Comparison of ENCODE assay signal across 1 cellular context in genomic region chr1:175150596-175151319, GRCh38.
TF ChIP-seq lines count a peak whose summit lies in the region.

No MANE protein-coding gene starts in this region.

TF ChIP-seq in K562, 482 proteins besides CTCF, POLR2A, EP300 and RAD21:
- TF ChIP-seq CXXC5 (CRISPR knock-in tag; IDR thresholded peaks at IDR 0.05) = no peak
- TF ChIP-seq GTF3C2 (IDR thresholded peaks at IDR 0.05; ENCODE audit: borderline replicate concordance, extremely low read depth, insufficient read length) = no peak
- no peak for TF ChIP-seq PHB (CRISPR knock-in tag; IDR thresholded peaks at IDR 0.05)
- no peak for TF ChIP-seq ZBTB43 (CRISPR knock-in tag; IDR thresholded peaks at IDR 0.05)
- TF ChIP-seq VEZF1 (CRISPR knock-in tag; IDR thresholded peaks at IDR 0.05) = no peak
- TF ChIP-seq KAT7 (CRISPR knock-in tag; IDR thresholded peaks at IDR 0.05; ENCODE audit: borderline replicate concordance) = no peak
- no peak for TF ChIP-seq ZBTB2 (IDR thresholded peaks at IDR 0.05)
TF ChIP-seq in K562: peak in this region for 0.
